In genomic region chr20:54148947-54149764, GRCh38 we compare ENCODE assay signal across 16 cellular contexts. TPM values are rescaled to one million over a fixed set of nuclear protein-coding genes. Genes with fewer than 3 reads are reported as not detected.
DNase-seq lines count a peak whose midpoint lies in the region; ATAC-seq, FAIRE-seq and TF ChIP-seq lines count a peak whose summit lies in the region.
"Had no signal": no experiment of that assay in that cellular context is flagged by ENCODE, and none has a peak within 500 bp of the region (broad histone marks: within the 10 kb centered on the region; RNA-seq: fewer than 3 reads in every experiment).

No MANE protein-coding gene starts in this region.

- no peak overlapping the region for H3K27ac ChIP-seq in SK-N-SH (ENCODE audit: low read depth in 2 of 2, low read length in 1 of 2)
- H3K27ac ChIP-seq: brain microvascular endothelial cell, GM23248 had no signal

- H3K9me3 ChIP-seq in SK-N-SH, result no peaks in the 10 kb centered on the region

- no peaks in the 10 kb centered on the region for H3K9me2 ChIP-seq in SK-N-SH

- CTCF ChIA-PET in SK-N-SH (lab: Yijun Ruan, JAX), result interaction anchor here (0.7 to 1.0 kb wide), 3 partner anchors 16 to 52 kb away, joined by 3 read pairs; no protein-coding TSS in a partner anchor

- DNase-seq in SK-N-SH (no peak), RCC 7860 (ENCODE audit: low spot score) (peak; percentile 42), iris pigment epithelial cell (ENCODE audit: low read depth) (peak; percentile 41), iPS-NIHi7 (ENCODE audit: extremely low spot score) (no peak), NCI-H187 (lab: John Stamatoyannopoulos, UW) (no peak), GOT3 (lab: John Stamatoyannopoulos, UW) (no peak)
- DNase-seq in stimulated activated CD4-positive, alpha-beta T cell treated with anti-CD3 and anti-CD28 coated beads, Interleukin-2, amount 100 ng/mL, for 24 hours, result no peak
- DNase-seq: activated naive CD4-positive, alpha-beta T cell; brain microvascular endothelial cell; COR-L47; GM23248; mesendoderm; NCI-H2081; nucleus accumbens; stimulated activated naive CD4-positive, alpha-beta T cell treated with Interleukin-2 at 50 U/mL for 16 hours had no signal

- no peak overlapping the region for H3K4me3 ChIP-seq in SK-N-SH (ENCODE audit: low read depth in 2 of 2, low read length in 1 of 2)
- H3K4me3 ChIP-seq: GM23248 had no signal

- H3K27me3 ChIP-seq in SK-N-SH (ENCODE audit: insufficient read depth), result no peaks in the 10 kb centered on the region
- H3K27me3 ChIP-seq: brain microvascular endothelial cell had no signal

- POLR2A ChIA-PET in SK-N-SH (lab: Yijun Ruan, JAX), result no interaction called here

- no peaks in the 10 kb centered on the region for H3K36me3 ChIP-seq in SK-N-SH (replicated peaks in 1 of 2; ENCODE audit: control insufficient read depth in 1 of 2, insufficient read depth in 2 of 2, low read length in 1 of 2)
- H3K36me3 ChIP-seq: brain microvascular endothelial cell had no signal

- H3K9ac ChIP-seq in SK-N-SH, result no peak overlapping the region
- H3K9ac ChIP-seq: GM23248 had no signal

- no peak overlapping the region for H2AFZ ChIP-seq in SK-N-SH (ENCODE audit: low read depth)
- H2AFZ ChIP-seq: GM23248 had no signal

- no peak overlapping the region for H3K4me2 ChIP-seq in SK-N-SH

- H3F3A ChIP-seq in SK-N-SH (replicated peaks; ENCODE audit: insufficient read depth), result no peaks in the 10 kb centered on the region

- no peaks in the 10 kb centered on the region for H3K79me2 ChIP-seq in SK-N-SH (ENCODE audit: insufficient read depth)

- 50% methylated on average over 7 of the region's 7 CpGs for WGBS in SK-N-SH (ENCODE audit: low lambda C conversion rate)

- TF ChIP-seq RAD21 in SK-N-SH (IDR thresholded peaks at IDR 0.05; ENCODE audit: low read length), result no peak

- no peaks in the 10 kb centered on the region for H4K20me1 ChIP-seq in SK-N-SH (ENCODE audit: insufficient read depth)

- no peaks in the 10 kb centered on the region for H3K4me1 ChIP-seq in SK-N-SH (ENCODE audit: control insufficient read depth in 1 of 2, insufficient read depth in 2 of 2, low read depth in 1 of 2, low read length in 1 of 2)

- no peak for TF ChIP-seq CTCF in SK-N-SH (IDR thresholded peaks at IDR 0.05)

- no peak for ATAC-seq in SK-N-SH treated with all-trans-retinoic acid at 6 μM for 48 hours

- FAIRE-seq in RCC 7860 (lab: Jason Lieb, UNC), result no peak

- no peak for TF ChIP-seq EP300 in SK-N-SH (IDR thresholded peaks at IDR 0.05; ENCODE audit: borderline replicate concordance in 1 of 2, low read depth in 1 of 2, low read length in 1 of 2)

TF ChIP-seq in SK-N-SH, 30 proteins besides CTCF, POLR2A, EP300 and RAD21:
- TF ChIP-seq MXI1 (IDR thresholded peaks at IDR 0.05; ENCODE audit: low read depth, low read length), result no peak
- 0 out of 2 replicates have a peak, but pooled peaks have one; percentile 6 for TF ChIP-seq MEF2A (IDR thresholded peaks at IDR 0.05; ENCODE audit: borderline replicate concordance, low read depth)

TF ChIP-seq in SK-N-SH treated with all-trans-retinoic acid at 6 μM for 48 hours, 23 proteins besides CTCF, POLR2A, EP300 and RAD21:
- TF ChIP-seq RARB (CRISPR knock-in tag; IDR thresholded peaks at IDR 0.05) (no peak), ARNTL (CRISPR knock-in tag; IDR thresholded peaks at IDR 0.05; ENCODE audit: borderline replicate concordance, low read depth) (no peak), PPARA (CRISPR knock-in tag; IDR thresholded peaks at IDR 0.05; ENCODE audit: borderline replicate concordance) (no peak), ZNF8 (CRISPR knock-in tag; IDR thresholded peaks at IDR 0.05) (no peak), ZFP30 (CRISPR knock-in tag; IDR thresholded peaks at IDR 0.05) (no peak), SNAI2 (CRISPR knock-in tag; IDR thresholded peaks at IDR 0.05) (no peak), ESRRG (CRISPR knock-in tag; IDR thresholded peaks at IDR 0.05) (no peak), ZC3H10 (CRISPR knock-in tag; IDR thresholded peaks at IDR 0.05) (no peak), TOX (CRISPR knock-in tag; IDR thresholded peaks at IDR 0.05; ENCODE audit: borderline replicate concordance) (no peak), BACH2 (CRISPR knock-in tag; IDR thresholded peaks at IDR 0.05; ENCODE audit: borderline replicate concordance) (no peak), OSR1 (CRISPR knock-in tag; IDR thresholded peaks at IDR 0.05) (no peak)
- TF ChIP-seq, protein P1, sequence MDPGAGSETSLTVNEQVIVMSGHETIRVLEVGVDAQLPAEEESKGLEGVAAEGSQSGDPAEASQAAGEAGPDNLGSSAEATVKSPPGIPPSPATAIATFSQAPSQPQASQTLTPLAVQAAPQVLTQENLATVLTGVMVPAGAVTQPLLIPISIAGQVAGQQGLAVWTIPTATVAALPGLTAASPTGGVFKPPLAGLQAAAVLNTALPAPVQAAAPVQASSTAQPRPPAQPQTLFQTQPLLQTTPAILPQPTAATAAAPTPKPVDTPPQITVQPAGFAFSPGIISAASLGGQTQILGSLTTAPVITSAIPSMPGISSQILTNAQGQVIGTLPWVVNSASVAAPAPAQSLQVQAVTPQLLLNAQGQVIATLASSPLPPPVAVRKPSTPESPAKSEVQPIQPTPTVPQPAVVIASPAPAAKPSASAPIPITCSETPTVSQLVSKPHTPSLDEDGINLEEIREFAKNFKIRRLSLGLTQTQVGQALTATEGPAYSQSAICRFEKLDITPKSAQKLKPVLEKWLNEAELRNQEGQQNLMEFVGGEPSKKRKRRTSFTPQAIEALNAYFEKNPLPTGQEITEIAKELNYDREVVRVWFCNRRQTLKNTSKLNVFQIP (CRISPR knock-in tag; IDR thresholded peaks at IDR 0.05; ENCODE audit: borderline replicate concordance, low read depth), result no peak
- TF ChIP-seq, protein P2, sequence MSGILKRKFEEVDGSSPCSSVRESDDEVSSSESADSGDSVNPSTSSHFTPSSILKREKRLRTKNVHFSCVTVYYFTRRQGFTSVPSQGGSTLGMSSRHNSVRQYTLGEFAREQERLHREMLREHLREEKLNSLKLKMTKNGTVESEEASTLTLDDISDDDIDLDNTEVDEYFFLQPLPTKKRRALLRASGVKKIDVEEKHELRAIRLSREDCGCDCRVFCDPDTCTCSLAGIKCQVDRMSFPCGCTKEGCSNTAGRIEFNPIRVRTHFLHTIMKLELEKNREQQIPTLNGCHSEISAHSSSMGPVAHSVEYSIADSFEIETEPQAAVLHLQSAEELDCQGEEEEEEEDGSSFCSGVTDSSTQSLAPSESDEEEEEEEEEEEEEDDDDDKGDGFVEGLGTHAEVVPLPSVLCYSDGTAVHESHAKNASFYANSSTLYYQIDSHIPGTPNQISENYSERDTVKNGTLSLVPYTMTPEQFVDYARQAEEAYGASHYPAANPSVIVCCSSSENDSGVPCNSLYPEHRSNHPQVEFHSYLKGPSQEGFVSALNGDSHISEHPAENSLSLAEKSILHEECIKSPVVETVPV (CRISPR knock-in tag; IDR thresholded peaks at IDR 0.05), result no peak

RNA-seq across cellular contexts. Expression of gene CYP24A1, which starts 24.6 kb away (rescaled TPM):
- 8.8 and 9.1 TPM in 2 replicates for polyA plus RNA-seq in SK-N-SH (2012; rRNA removed)
- polyA plus RNA-seq in SK-N-SH (2012; cell fraction: cytosol; rRNA removed), result 6.8 and 6.9 TPM in 2 replicates
- 9.5 and 17.7 TPM in 2 replicates for polyA plus RNA-seq in SK-N-SH (2012; cell fraction: nucleus; rRNA removed)

RNA-seq across cellular contexts. Expression of gene PFDN4, which starts 58.7 kb away (rescaled TPM):
- polyA plus RNA-seq in SK-N-SH (2012; rRNA removed), result 44.0 and 51.4 TPM in 2 replicates
- polyA plus RNA-seq in SK-N-SH (2012; cell fraction: cytosol; rRNA removed), result 76.2 and 158 TPM in 2 replicates
- 6.7 and 19.2 TPM in 2 replicates for polyA plus RNA-seq in SK-N-SH (2012; cell fraction: nucleus; rRNA removed)

Comparison
In these comparisons a context has a peak if more than half of its experiments do, and no peak if none do; other contexts are left out.
1. DNase-seq: peak in RCC 7860 (single experiment) and iris pigment epithelial cell (single experiment); none in SK-N-SH (single experiment), iPS-NIHi7 (single experiment), NCI-H187 (0 of 2), GOT3 (single experiment) and stimulated activated CD4-positive, alpha-beta T cell treated with anti-CD3 and anti-CD28 coated beads, Interleukin-2, amount 100 ng/mL, for 24 hours (0 of 2).